In the genomic region with DNA sequence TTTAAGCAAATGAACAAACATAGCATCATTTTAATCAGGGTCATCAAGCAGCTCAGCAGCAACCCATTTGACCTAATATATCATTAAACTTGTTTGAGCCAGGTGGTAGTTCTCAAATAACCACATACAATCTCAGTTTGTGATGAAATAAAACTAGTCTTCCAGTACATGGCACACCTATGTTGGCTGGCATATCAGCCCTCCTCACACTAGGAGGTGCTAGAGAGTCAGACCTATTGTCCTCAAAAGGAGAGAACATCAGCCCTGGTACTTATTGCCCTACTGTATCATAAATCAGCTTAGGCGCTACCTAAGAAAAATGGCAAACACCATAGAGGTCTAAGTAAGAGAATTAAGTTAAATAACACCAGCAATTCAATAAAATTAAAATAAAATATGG, we compare ENCODE assay signal across 13 cellular contexts.
DNase-seq lines count a peak whose midpoint lies in the region; ATAC-seq, FAIRE-seq and TF ChIP-seq lines count a peak whose summit lies in the region.
"Had no signal": no experiment of that assay in that cellular context is flagged by ENCODE, and none has a peak within 500 bp of the region (broad histone marks: within the 10 kb centered on the region; RNA-seq: fewer than 3 reads in every experiment).

No MANE protein-coding gene starts in this region.

- H2AFZ ChIP-seq in PC-3 (ENCODE audit: low read length), result no peak overlapping the region

- H3K27me3 ChIP-seq in PC-3 (ENCODE audit: low read length) (no peaks in the 10 kb centered on the region), foreskin keratinocyte (no peaks in the 10 kb centered on the region)
- H3K27me3 ChIP-seq: heart right ventricle, sigmoid colon had no signal

- POLR2A ChIA-PET in PC-3 (lab: Charles Lee; ENCODE audit: unreplicated experiment), result no interaction called here

- no peak overlapping the region for H3K4me3 ChIP-seq in PC-3 (ENCODE audit: low read length)
- H3K4me3 ChIP-seq: heart right ventricle, sigmoid colon had no signal

- no peaks in the 10 kb centered on the region for H3K36me3 ChIP-seq in PC-3 (ENCODE audit: low read depth, low read length)
- H3K36me3 ChIP-seq: heart right ventricle, sigmoid colon had no signal

- peak; percentile 17 for FAIRE-seq in GM12892 (lab: Jason Lieb, UNC)
- FAIRE-seq: TTC549 had no signal

- no peak for TF ChIP-seq POLR2A in GM12892 (IDR thresholded peaks at IDR 0.05; ENCODE audit: low read depth, low read length)

- H3K27ac ChIP-seq in PC-3 (ENCODE audit: low read length) (no peak overlapping the region), foreskin keratinocyte (no peak overlapping the region)
- H3K27ac ChIP-seq: heart right ventricle, sigmoid colon had no signal

- no peaks in the 10 kb centered on the region for H4K20me1 ChIP-seq in PC-3 (ENCODE audit: low read length)

- peak; percentile 75 for ATAC-seq in PC-3
- peak; percentile 38 for ATAC-seq in foreskin keratinocyte
- no peak for ATAC-seq in HG03469 (IDR thresholded peaks at IDR 0.05; ENCODE audit: unreplicated experiment)
- ATAC-seq in HG02884 (IDR thresholded peaks at IDR 0.05; ENCODE audit: unreplicated experiment), result no peak
- ATAC-seq: activated T-cell treated with anti-CD3 and anti-CD28 coated beads, Interleukin-2, amount 50 U/mL, for 72 hours; heart right ventricle had no signal

- no peak overlapping the region for H3K9ac ChIP-seq in PC-3 (ENCODE audit: low read length)

- peaks cover 2% of the 10 kb centered on the region for H3K4me1 ChIP-seq in PC-3 (ENCODE audit: insufficient read depth, low read length)
- no peaks in the 10 kb centered on the region for H3K4me1 ChIP-seq in foreskin keratinocyte
- H3K4me1 ChIP-seq: heart right ventricle had no signal

- no peaks in the 10 kb centered on the region for H3K9me3 ChIP-seq in PC-3 (ENCODE audit: low read length)

- H3F3A ChIP-seq in PC-3 (ENCODE audit: low read length, unreplicated experiment), result no peaks in the 10 kb centered on the region

- CTCF ChIA-PET in PC-3 (lab: Charles Lee), result interaction anchor here (0.8 to 1.0 kb wide), 2 partner anchors 91 to 145 kb away, joined by 3 to 5 read pairs; no protein-coding TSS in a partner anchor

- TF ChIP-seq CTCF in PC-3 (conservative IDR thresholded peaks at IDR 0.05; ENCODE audit: low read depth, low read length) (peak; percentile 98), foreskin keratinocyte (conservative IDR thresholded peaks at IDR 0.05) (peak; percentile 50)

- BruUV-seq in PC-3 (replicated peaks; lab: Mats Ljungman, UMichigan), result no TSS peak

- intact Hi-C loops in PC-3 (cut with micrococcal nuclease), result no loop called here

- peak; percentile 51 for DNase-seq in DMS53 (lab: John Stamatoyannopoulos, UW)
- DNase-seq in GM12892 (ENCODE audit: insufficient read length), result no peak
- peak; percentile 92 for DNase-seq in PC-3
- no peak for DNase-seq in foreskin keratinocyte
- no peak for DNase-seq in GDM1 (lab: John Stamatoyannopoulos, UW)
- DNase-seq in activated effector memory CD4-positive, alpha-beta T cell treated with Interleukin-2 at 50 U/mL for 16 hours, result no peak
- DNase-seq: heart right ventricle, NCI-H774, sigmoid colon had no signal

- H3K4me2 ChIP-seq in PC-3 (ENCODE audit: low read length), result no peak overlapping the region

- H3K79me2 ChIP-seq in PC-3 (ENCODE audit: low read length), result no peaks in the 10 kb centered on the region

- H3K9me2 ChIP-seq in PC-3 (replicated peaks; ENCODE audit: low read length), result no peaks in the 10 kb centered on the region

Comparison
In these comparisons a context has a peak if more than half of its experiments do, and no peak if none do; other contexts are left out.
1. DNase-seq: peak in DMS53 (single experiment) and PC-3 (single experiment); none in GM12892 (single experiment), foreskin keratinocyte (0 of 2), GDM1 (single experiment) and activated effector memory CD4-positive, alpha-beta T cell treated with Interleukin-2 at 50 U/mL for 16 hours (single experiment).
2. ATAC-seq: peak in PC-3 (single experiment) and foreskin keratinocyte (single experiment); none in HG03469 (single experiment) and HG02884 (single experiment).